In the genomic region with DNA sequence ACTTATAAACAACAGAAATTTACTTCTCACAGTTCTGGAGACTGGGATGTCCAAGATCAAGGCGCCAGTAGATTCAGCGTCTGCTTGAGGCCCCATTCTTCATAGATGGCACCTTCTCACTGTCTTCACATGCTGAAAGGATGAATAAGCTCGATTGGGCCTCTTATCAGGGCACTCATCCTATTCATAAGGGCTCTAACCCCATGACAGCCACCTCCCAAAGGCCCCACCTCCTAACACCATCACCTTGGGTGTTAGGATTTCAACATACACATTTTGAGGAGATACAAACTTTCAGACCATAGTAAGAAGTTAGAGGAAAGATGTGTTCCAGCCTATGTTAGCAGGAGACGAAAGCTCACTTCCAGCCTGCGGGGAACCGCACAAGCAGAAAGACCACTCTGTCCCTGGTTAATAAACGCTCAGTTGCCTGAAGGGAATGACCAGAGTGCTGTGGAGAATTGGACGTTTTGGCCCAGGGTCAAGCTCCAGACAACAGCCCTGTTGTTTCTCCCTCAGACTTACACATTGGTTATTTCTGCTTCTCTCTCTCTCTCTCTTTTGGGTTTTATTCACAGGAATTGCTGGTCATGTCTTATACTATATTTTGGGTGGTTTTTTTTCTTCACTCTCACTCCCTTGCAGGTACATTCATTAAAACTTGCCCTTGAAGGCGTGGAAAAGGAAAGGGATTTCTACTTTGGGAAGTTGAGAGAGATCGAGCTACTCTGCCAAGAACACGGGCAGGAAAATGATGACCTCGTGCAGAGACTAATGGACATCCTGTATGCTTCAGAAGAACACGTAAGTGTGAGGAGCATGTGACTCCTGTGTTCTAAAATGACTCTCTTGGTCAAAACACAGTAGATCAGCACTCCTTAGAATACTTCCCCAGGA, we compare ENCODE assay signal across 20 cellular contexts.
A peak's percentile ranks its signal among the peaks of the same experiment; 100 is the strongest.
DNase-seq lines count a peak whose midpoint lies in the region; ATAC-seq, FAIRE-seq and TF ChIP-seq lines count a peak whose summit lies in the region.
"Had no signal": no experiment of that assay in that cellular context is flagged by ENCODE, and none has a peak within 500 bp of the region (broad histone marks: within the 10 kb centered on the region; RNA-seq: fewer than 3 reads in every experiment).

No MANE protein-coding gene starts in this region.

- no peak for ATAC-seq in GM18502 (IDR thresholded peaks at IDR 0.05; ENCODE audit: poor library complexity, unreplicated experiment)
- ATAC-seq: naive thymus-derived CD8-positive, alpha-beta T cell had no signal

- intact Hi-C loops in kidney (cut with DNase I) = no loop called here

- H2AFZ ChIP-seq in neural progenitor cell (replicated peaks) = no peak overlapping the region
- H2AFZ ChIP-seq: PC-9 had no signal

- no peak overlapping the region for H3K4me3 ChIP-seq in kidney (ENCODE audit: low read length in 2 of 2)
- no peak overlapping the region for H3K4me3 ChIP-seq in neural progenitor cell
- H3K4me3 ChIP-seq: PC-9, spleen, tibial artery had no signal

- no peak overlapping the region for H3K9ac ChIP-seq in kidney (ENCODE audit: low read length in 2 of 2)
- H3K9ac ChIP-seq in neural progenitor cell = no peak overlapping the region

- no peaks in the 10 kb centered on the region for H3K79me2 ChIP-seq in neural progenitor cell (ENCODE audit: low read depth)

- TF ChIP-seq CTCF in kidney (IDR thresholded peaks at IDR 0.05; ENCODE audit: borderline replicate concordance, extremely low read depth, insufficient read depth) (no peak), neural progenitor cell (IDR thresholded peaks at IDR 0.05) (no peak)

- no peaks in the 10 kb centered on the region for H3K9me3 ChIP-seq in kidney (ENCODE audit: control insufficient read depth in 1 of 2, low read length in 2 of 2)
- no peaks in the 10 kb centered on the region for H3K9me3 ChIP-seq in neural progenitor cell (ENCODE audit: low read depth)
- H3K9me3 ChIP-seq: spleen, tibial artery had no signal

- TF ChIP-seq POLR2A in erythroblast (IDR thresholded peaks at IDR 0.05; ENCODE audit: low read length) = no peak

- H3F3A ChIP-seq in neural progenitor cell (ENCODE audit: low read depth) = no peaks in the 10 kb centered on the region

- peaks cover 0 to 5% of the 10 kb centered on the region in 2 donors for H3K4me1 ChIP-seq in kidney (ENCODE audit: control insufficient read depth in 1 of 2, insufficient read depth in 1 of 2, low read depth in 1 of 2, low read length in 2 of 2)
- H3K4me1 ChIP-seq in neural progenitor cell = no peaks in the 10 kb centered on the region

- H3K9me3 Mint-ChIP-seq in neural progenitor cell = no peaks in the 10 kb centered on the region
- H3K9me3 Mint-ChIP-seq: naive thymus-derived CD8-positive, alpha-beta T cell had no signal

- H3K4me1 Mint-ChIP-seq in neural progenitor cell = no peaks in the 10 kb centered on the region

- H4K20me1 ChIP-seq in neural progenitor cell (ENCODE audit: low read depth) = no peaks in the 10 kb centered on the region

- H3K4me2 ChIP-seq in neural progenitor cell = no peak overlapping the region
- H3K4me2 ChIP-seq: PC-9 had no signal

- H3K27ac ChIP-seq in substantia nigra (ENCODE audit: low read depth, low read length, poor library complexity, severe bottlenecking) (peak overlapping the region; percentile 80), kidney (ENCODE audit: low read depth in 2 of 2, low read length in 2 of 2) (no peak overlapping the region), neural progenitor cell (no peak overlapping the region)
- H3K27ac ChIP-seq: PC-9, spleen, tibial artery had no signal

- FAIRE-seq in kidney (lab: Jason Lieb, UNC) = no peak
- FAIRE-seq: colon, keratinocyte had no signal

- H3K27ac Mint-ChIP-seq in neural progenitor cell = no peak overlapping the region

- H3K27me3 Mint-ChIP-seq in neural progenitor cell (ENCODE audit: insufficient read depth, low read depth) = no peaks in the 10 kb centered on the region
- H3K27me3 Mint-ChIP-seq: naive thymus-derived CD8-positive, alpha-beta T cell had no signal

- DNase-seq in amniotic epithelial cell (ENCODE audit: low read depth) (peak; percentile 18), erythroblast (lab: John Stamatoyannopoulos, UW) (peak; percentile 37 to 43), medulla oblongata (ENCODE audit: extremely low spot score) (peak; percentile 91), substantia nigra (lab: John Stamatoyannopoulos, UW) (peak in 39 of 49 donors; percentile 13 to 81 (median 61)), kidney (no peak), neural progenitor cell (ENCODE audit: low spot score) (no peak)
- no peak for DNase-seq in activated T-cell treated with anti-CD3 and anti-CD28 coated beads, Interleukin-2, amount 50 U/mL, for 48 hours
- DNase-seq: activated effector memory CD4-positive, alpha-beta T cell treated with anti-CD3 and anti-CD28 coated beads, Interleukin-2, amount 50 U/mL, for 16 hours; GDM1; H7; MV-4-11; naive thymus-derived CD8-positive, alpha-beta T cell; NCI-H446; PC-9; spleen; T-helper 2 cell; tibial artery had no signal

- no peak overlapping the region for H3K4me3 Mint-ChIP-seq in neural progenitor cell
- H3K4me3 Mint-ChIP-seq: naive thymus-derived CD8-positive, alpha-beta T cell had no signal

- H3K36me3 ChIP-seq in kidney (ENCODE audit: control insufficient read depth in 1 of 2, insufficient read depth in 2 of 2, low read length in 2 of 2) = peaks cover 5 to 18% of the 10 kb centered on the region in 2 donors
- no peaks in the 10 kb centered on the region for H3K36me3 ChIP-seq in neural progenitor cell

- no peaks in the 10 kb centered on the region for H3K27me3 ChIP-seq in neural progenitor cell
- H3K27me3 ChIP-seq: spleen, tibial artery had no signal

- peaks cover 21% of the 10 kb centered on the region for H3K36me3 Mint-ChIP-seq in neural progenitor cell

Comparison
In these comparisons a context has a peak if more than half of its experiments do, and no peak if none do; other contexts are left out.
1. DNase-seq: peak in amniotic epithelial cell (single experiment), erythroblast (2 of 2), medulla oblongata (single experiment) and substantia nigra (39 of 49); none in kidney (single experiment), neural progenitor cell (single experiment) and activated T-cell treated with anti-CD3 and anti-CD28 coated beads, Interleukin-2, amount 50 U/mL, for 48 hours (0 of 2).